In the genomic region with DNA sequence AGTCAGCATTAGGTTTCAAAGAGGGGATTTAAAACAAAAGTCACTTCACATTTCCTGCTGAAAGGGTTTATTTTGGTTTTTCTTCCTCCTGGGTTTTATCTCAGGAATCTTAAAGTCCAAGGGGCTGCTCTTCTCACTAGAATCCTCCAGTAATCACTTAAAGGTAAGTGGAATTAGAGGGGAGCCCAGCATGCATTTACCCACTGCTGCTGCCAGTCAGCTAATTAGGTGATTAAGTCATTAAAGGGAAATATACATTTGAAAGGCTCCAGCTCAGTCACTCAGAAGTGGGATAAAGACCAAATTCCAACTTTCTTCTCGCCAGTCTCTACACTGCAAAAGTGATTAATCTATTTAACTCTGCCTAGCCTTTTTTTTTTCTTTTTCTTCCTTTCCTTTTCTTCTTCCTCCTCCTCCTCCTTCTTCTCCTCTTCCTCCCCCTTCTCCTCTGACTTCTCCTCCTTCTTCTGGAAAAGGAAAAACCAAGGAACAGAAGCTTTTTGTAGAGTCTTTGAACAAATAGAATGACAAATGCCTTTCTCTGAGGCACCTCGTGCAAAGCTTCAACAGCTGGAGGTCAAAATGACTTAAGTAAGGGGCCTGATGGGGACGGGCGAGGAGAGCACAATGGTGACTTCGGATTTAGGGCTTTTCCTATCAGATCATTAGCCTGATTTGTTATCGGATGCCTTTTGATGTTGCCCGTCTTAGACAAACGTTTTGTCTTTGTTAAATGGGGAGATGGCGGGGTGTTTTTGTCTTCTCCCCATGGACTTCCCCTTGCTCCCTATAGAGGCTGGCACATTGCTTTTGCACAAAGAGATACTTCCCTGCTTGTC, we compare ENCODE assay signal across 22 cellular contexts.
"Had no signal": no experiment of that assay in that cellular context is flagged by ENCODE, and none has a peak within 500 bp of the region (broad histone marks: within the 10 kb centered on the region; RNA-seq: fewer than 3 reads in every experiment).

No MANE protein-coding gene starts in this region.

- H3K27ac Mint-ChIP-seq: activated B cell treated with CpG ODN at 0.5 μM for 24 hours; activated CD4-positive, alpha-beta T cell treated with anti-CD3 and anti-CD28 coated beads, Interleukin-2, amount 10 ng/mL, durations not matched to agents 24 days and 14 days; activated naive CD8-positive, alpha-beta T cell treated with anti-CD3 and anti-CD28 coated beads, Interleukin-2, amount 10 ng/mL, durations not matched to agents 7 days and 5 days; natural killer cell; progenitor cell of endocrine pancreas; T-helper 1 cell treated with Interleukin-12 subunit alpha and Interleukin-12 subunit beta and Interleukin-4 antibody, amounts not matched to agents 30 μg/mL and 1 μg/mL, for 36 hours had no signal

- H3K27ac ChIP-seq: brain microvascular endothelial cell, gastrocnemius medialis, heart right ventricle, right atrium auricular region, skin epidermis, tibial artery, uterus had no signal

- H3K4me1 Mint-ChIP-seq: activated B cell treated with CpG ODN at 0.5 μM for 24 hours; activated CD4-positive, alpha-beta T cell treated with anti-CD3 and anti-CD28 coated beads, Interleukin-2, amount 10 ng/mL, durations not matched to agents 24 days and 14 days; activated naive CD8-positive, alpha-beta T cell treated with anti-CD3 and anti-CD28 coated beads, Interleukin-2, amount 10 ng/mL, durations not matched to agents 7 days and 5 days; natural killer cell had no signal

- H3K4me3 Mint-ChIP-seq: activated B cell treated with CpG ODN at 0.5 μM for 24 hours; activated CD4-positive, alpha-beta T cell treated with anti-CD3 and anti-CD28 coated beads, Interleukin-2, amount 10 ng/mL, durations not matched to agents 24 days and 14 days; activated naive CD8-positive, alpha-beta T cell treated with anti-CD3 and anti-CD28 coated beads, Interleukin-2, amount 10 ng/mL, durations not matched to agents 7 days and 5 days; natural killer cell; T-helper 1 cell treated with Interleukin-12 subunit alpha and Interleukin-12 subunit beta and Interleukin-4 antibody, amounts not matched to agents 30 μg/mL and 1 μg/mL, for 36 hours had no signal

- H3K27me3 Mint-ChIP-seq: activated B cell treated with CpG ODN at 0.5 μM for 24 hours; activated CD4-positive, alpha-beta T cell treated with anti-CD3 and anti-CD28 coated beads, Interleukin-2, amount 10 ng/mL, durations not matched to agents 24 days and 14 days had no signal

- H3K9me3 ChIP-seq: gastrocnemius medialis, heart right ventricle, right atrium auricular region, tibial artery, uterus had no signal

- H3K36me3 Mint-ChIP-seq: activated naive CD8-positive, alpha-beta T cell treated with anti-CD3 and anti-CD28 coated beads, Interleukin-2, amount 10 ng/mL, durations not matched to agents 7 days and 5 days; natural killer cell had no signal

- ATAC-seq: gastrocnemius medialis, heart right ventricle, left ventricle myocardium superior, natural killer cell had no signal

- H3K27me3 ChIP-seq: brain microvascular endothelial cell, gastrocnemius medialis, right atrium auricular region, tibial artery, uterus had no signal

- H3K4me1 ChIP-seq: gastrocnemius medialis, heart right ventricle, right atrium auricular region, tibial artery, uterus had no signal

- DNase-seq: activated B cell treated with CpG ODN at 0.5 μM for 24 hours; activated CD4-positive, alpha-beta T cell treated with anti-CD3 and anti-CD28 coated beads, Interleukin-2, amount 10 ng/mL, durations not matched to agents 24 days and 14 days; activated CD8-positive, alpha-beta memory T cell treated with anti-CD3 and anti-CD28 coated beads for 24 hours; activated naive CD4-positive, alpha-beta T cell; activated naive CD8-positive, alpha-beta T cell treated with anti-CD3 and anti-CD28 coated beads, Interleukin-2, amount 10 ng/mL, durations not matched to agents 7 days and 5 days; brain microvascular endothelial cell; cortex of kidney; effector memory CD4-positive, alpha-beta T cell; gastrocnemius medialis; heart right ventricle; left ventricle myocardium superior; mesenchymal stem cell; natural killer cell; stimulated activated CD4-positive, alpha-beta T cell treated with anti-CD3 and anti-CD28 coated beads, Interleukin-15, amount 100 ng/mL, for 24 hours; stimulated activated CD4-positive, alpha-beta T cell treated with anti-CD3 and anti-CD28 coated beads, Interleukin-4, amount 100 ng/mL, for 24 hours; stimulated activated naive CD4-positive, alpha-beta T cell; tibial artery; uterus had no signal

- H3K36me3 ChIP-seq: brain microvascular endothelial cell, gastrocnemius medialis, heart right ventricle, right atrium auricular region, tibial artery, uterus had no signal

- H3K4me3 ChIP-seq: gastrocnemius medialis, heart right ventricle, right atrium auricular region, skin epidermis, tibial artery, uterus had no signal
